In the genomic region with DNA sequence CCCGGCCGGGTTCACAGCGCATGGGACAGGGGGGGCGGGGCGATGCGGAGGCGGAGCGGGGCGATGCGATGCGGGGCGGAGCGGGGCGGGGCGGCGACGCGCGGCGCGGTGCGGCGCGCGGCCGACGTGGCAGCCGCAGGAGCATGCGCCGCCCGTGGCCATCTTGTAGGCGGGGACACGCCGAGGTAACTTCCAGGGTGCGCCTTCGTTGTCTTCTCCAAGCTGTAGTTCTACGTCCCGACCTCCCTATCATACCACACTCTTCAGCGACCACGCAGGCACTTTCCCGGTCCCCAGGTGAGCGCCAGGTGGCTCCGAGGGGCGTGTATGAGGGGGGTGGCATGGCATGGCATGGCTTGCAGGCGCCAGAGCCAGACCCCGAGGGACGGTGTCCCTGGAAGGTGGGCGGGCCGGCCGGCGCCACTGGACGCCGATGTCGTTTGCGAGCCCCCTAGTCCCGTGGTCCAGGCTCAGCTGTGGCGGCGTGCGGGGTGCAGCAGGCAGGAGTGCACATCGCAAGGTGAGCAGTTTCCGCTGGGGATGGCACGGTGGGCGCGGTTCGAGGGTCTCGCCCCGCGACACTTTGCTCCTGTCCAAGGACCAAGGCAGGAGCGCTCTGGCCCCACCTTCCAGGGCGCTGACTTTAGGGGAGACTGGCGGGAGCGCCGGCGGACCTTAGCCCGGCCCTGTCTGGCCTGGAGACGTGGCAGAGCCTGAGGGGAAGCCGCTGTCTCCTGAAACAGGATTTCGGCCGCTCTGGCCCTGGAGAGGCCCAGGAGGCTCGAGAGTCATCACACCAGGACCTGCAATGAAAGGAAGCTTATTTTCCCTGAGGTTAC, we compare ENCODE assay signal across 8 cellular contexts. TPM values are rescaled to one million over a fixed set of nuclear protein-coding genes. Genes with fewer than 3 reads are reported as not detected.
DNase-seq lines count a peak whose midpoint lies in the region; ATAC-seq and TF ChIP-seq lines count a peak whose summit lies in the region.

Gene PRRC1 (plus strand): TSS at position 161 of the 839 bp plus-strand sequence. CDS start 5,840 bp downstream, outside the sequence.

- H3K4me3 ChIP-seq in H7 (ENCODE audit: insufficient read depth, low read depth, low read length) = peak within 1 kb of the TSS; percentile 95
- peak within 1 kb of the TSS; percentile 85 for H3K4me3 ChIP-seq in Loucy (ENCODE audit: low read length, poor library complexity, severe bottlenecking)

- peak within 1 kb of the TSS; percentile 63 for H3K27ac Mint-ChIP-seq in activated naive CD4-positive, alpha-beta T cell treated with anti-CD3 and anti-CD28 coated beads for 36 hours

- no peaks in the 10 kb centered on the region for H3F3A ChIP-seq in Loucy (ENCODE audit: low read depth)

- peak within 1 kb of the TSS; percentile 81 for H3K4me3 Mint-ChIP-seq in activated naive CD4-positive, alpha-beta T cell treated with anti-CD3 and anti-CD28 coated beads for 36 hours

- peaks cover 13% of the 10 kb centered on the region for H3K9me3 Mint-ChIP-seq in activated naive CD4-positive, alpha-beta T cell treated with anti-CD3 and anti-CD28 coated beads for 36 hours

- peaks cover 31% of the 10 kb centered on the region for H3K4me1 Mint-ChIP-seq in activated naive CD4-positive, alpha-beta T cell treated with anti-CD3 and anti-CD28 coated beads for 36 hours (ENCODE audit: low read depth)

- peaks cover 46% of the 10 kb centered on the region for H3K79me2 ChIP-seq in Loucy (ENCODE audit: insufficient read depth, low read length)

- H3K27me3 ChIP-seq in H7 (ENCODE audit: control insufficient read depth, insufficient read depth, low read length) (no peaks in the 10 kb centered on the region), Loucy (ENCODE audit: insufficient read depth, low read length, poor library complexity, severe bottlenecking) (no peaks in the 10 kb centered on the region)

- H4K20me1 ChIP-seq in Loucy (ENCODE audit: insufficient read depth, low read length, poor library complexity, severe bottlenecking) = peaks cover 5% of the 10 kb centered on the region

- peak within 1 kb of the TSS; percentile 96 for H2AFZ ChIP-seq in Loucy (ENCODE audit: low read length)

- peak within 1 kb of the TSS; percentile 34 for H3K27ac ChIP-seq in temporal lobe (ENCODE audit: low read depth, low read length)

- H3K4me2 ChIP-seq in Loucy (ENCODE audit: low read depth, low read length, poor library complexity, severe bottlenecking) = peak within 1 kb of the TSS; percentile 76

- intact Hi-C loops in activated naive CD4-positive, alpha-beta T cell treated with anti-CD3 and anti-CD28 coated beads for 36 hours (cut with micrococcal nuclease) = loop anchor here (1.0 to 10.0 kb wide), 8 partner anchors 19 to 1580 kb away; partner anchors contain the start of genes GRAMD2B, MARCHF3, PHAX and SLC12A2

- no peaks in the 10 kb centered on the region for H3K27me3 Mint-ChIP-seq in activated naive CD4-positive, alpha-beta T cell treated with anti-CD3 and anti-CD28 coated beads for 36 hours (ENCODE audit: low read depth)

- DNase-seq in GF-D8 (lab: John Stamatoyannopoulos, UW) (peak; percentile 25), H7 (peak; percentile 90), SK-N-DZ (ENCODE audit: low spot score) (peak; percentile 83), globus pallidus (ENCODE audit: low spot score) (peak; percentile 77), omental fat pad (ENCODE audit: low spot score) (peak; percentile 46)
- DNase-seq in activated naive CD4-positive, alpha-beta T cell treated with anti-CD3 and anti-CD28 coated beads for 36 hours = peak; percentile 83

- no peaks in the 10 kb centered on the region for H3K9me3 ChIP-seq in Loucy (ENCODE audit: insufficient read depth, low read depth, low read length)

- H3K9me2 ChIP-seq in Loucy (replicated peaks; ENCODE audit: low read depth, low read length) = no peaks in the 10 kb centered on the region

- H3K36me3 Mint-ChIP-seq in activated naive CD4-positive, alpha-beta T cell treated with anti-CD3 and anti-CD28 coated beads for 36 hours (ENCODE audit: low read depth) = peaks cover 27% of the 10 kb centered on the region

- TF ChIP-seq CTCF in Loucy (conservative IDR thresholded peaks at IDR 0.05; ENCODE audit: low read length) (no peak), omental fat pad (IDR thresholded peaks at IDR 0.05) (no peak)

- peak; percentile 96 for ATAC-seq in omental fat pad (ENCODE audit: low FRiP score)

- H3K4me1 ChIP-seq in Loucy (ENCODE audit: insufficient read depth, low read length, poor library complexity, severe bottlenecking) = peaks cover 17% of the 10 kb centered on the region

- CTCF ChIA-PET in activated naive CD4-positive, alpha-beta T cell treated with anti-CD3 and anti-CD28 coated beads for 36 hours (lab: Charles Lee) = no interaction called here

- peak within 1 kb of the TSS; percentile 73 for H3K9ac ChIP-seq in Loucy (ENCODE audit: low read depth, low read length, poor library complexity, severe bottlenecking)

- H3K36me3 ChIP-seq in H7 (replicated peaks; ENCODE audit: control insufficient read depth, insufficient read depth, low read length) = peaks cover 6% of the 10 kb centered on the region; the same call in 1 of the 2 replicates
- H3K36me3 ChIP-seq in Loucy (ENCODE audit: insufficient read depth, low read length) = no peaks in the 10 kb centered on the region

RNA-seq across cellular contexts. Expression of gene PRRC1, which starts in this region (rescaled TPM):
- total RNA-seq in H7 (2014; rRNA removed; shearing (Covaris generic)) = 43.9 and 71.4 TPM in 2 replicates
- 31.9 and 32.3 TPM in 2 replicates for polyA plus RNA-seq in SK-N-DZ (2014; cell fraction: cytosol; rRNA removed)
- polyA plus RNA-seq in SK-N-DZ (2014; cell fraction: nucleus; rRNA removed) = 22.9 and 28.5 TPM in 2 replicates
- 10 to 100 TPM; 34.1 to 35.1 TPM for total RNA-seq in activated naive CD4-positive, alpha-beta T cell treated with anti-CD3 and anti-CD28 coated beads for 36 hours
- 10 to 100 TPM; 31.2 to 41.8 (median 34.1) TPM for total RNA-seq in omental fat pad
- total RNA-seq in temporal lobe = 47.2 TPM

Comparison
In these comparisons a context has a peak if more than half of its experiments do, and no peak if none do; other contexts are left out.
1. Peak in every context shown above with its lines: DNase-seq, ATAC-seq, H3K4me3 ChIP-seq and H3K27ac ChIP-seq.
2. DNase-seq: peak in every context shown above with its lines; median percentile 90 in H7; 83 in SK-N-DZ; 83 in activated naive CD4-positive, alpha-beta T cell treated with anti-CD3 and anti-CD28 coated beads for 36 hours; 77 in globus pallidus; 46 in omental fat pad; 25 in GF-D8.